ENCODE assay signal across 9 cellular contexts in genomic region chr3:140093742-140094141, GRCh38.
A peak's percentile ranks its signal among the peaks of the same experiment; 100 is the strongest.
DNase-seq lines count a peak whose midpoint lies in the region; ATAC-seq and TF ChIP-seq lines count a peak whose summit lies in the region.
"Had no signal": no experiment of that assay in that cellular context is flagged by ENCODE, and none has a peak within 500 bp of the region (broad histone marks: within the 10 kb centered on the region; RNA-seq: fewer than 3 reads in every experiment).

No MANE protein-coding gene starts in this region.

- CTCF ChIA-PET in HEK293T (lab: Yijun Ruan, JAX) = interaction anchor here (0.7 to 1.3 kb wide), 2 partner anchors 10 to 497 kb away, joined by 3 read pairs; no protein-coding TSS in a partner anchor

- H3K9me3 ChIP-seq in gastrocnemius medialis = no peaks in the 10 kb centered on the region

- POLR2A ChIA-PET in HEK293T (lab: Yijun Ruan, JAX) = no interaction called here

- peak overlapping the region in 2 of 4 donors; percentile 31 to 36 for H3K27ac ChIP-seq in gastrocnemius medialis

- H3K27me3 ChIP-seq in gastrocnemius medialis = no peaks in the 10 kb centered on the region

- ATAC-seq in gastrocnemius medialis = peak; percentile 98 to 99

- H3K36me3 ChIP-seq in gastrocnemius medialis = no peaks in the 10 kb centered on the region

- intact Hi-C loops in gastrocnemius medialis (cut with DNase I; ENCODE audit: low total_unique reads) = loop anchor here (10.0 kb wide), 1 partner anchor 91 kb away; no protein-coding TSS in a partner anchor

- TF ChIP-seq CTCF in fibroblast of mammary gland (conservative IDR thresholded peaks at IDR 0.05; ENCODE audit: control insufficient read depth, insufficient read depth, low read depth, low read length) (no peak), gastrocnemius medialis (IDR thresholded peaks at IDR 0.05 in 4 of 5, conservative IDR thresholded peaks at IDR 0.05 in 1 of 5) (no peak)

- H3K4me1 ChIP-seq in gastrocnemius medialis = peaks cover 8 to 20% of the 10 kb centered on the region in 2 donors

- in situ Hi-C loops in gastrocnemius medialis (cut with MboI; ENCODE audit: low sequenced_read_pairs in 4 of 4) = no loop called here

- H3K4me3 ChIP-seq in fibroblast of mammary gland (ENCODE audit: control insufficient read depth, low read depth, low read length) = no peak overlapping the region
- H3K4me3 ChIP-seq in gastrocnemius medialis = no peak overlapping the region
- H3K4me3 ChIP-seq: GM12878 had no signal

- no peak for TF ChIP-seq POLR2A in gastrocnemius medialis (IDR thresholded peaks at IDR 0.05)

- peak; percentile 29 for DNase-seq in GM04504 (ENCODE audit: low read depth)
- peak; percentile 14 for DNase-seq in NCI-H774 (lab: John Stamatoyannopoulos, UW)
- peak; percentile 88 for DNase-seq in fibroblast of mammary gland (ENCODE audit: low read depth)
- DNase-seq in gastrocnemius medialis = peak; percentile 81 to 82
- no peak for DNase-seq in nucleus accumbens (lab: John Stamatoyannopoulos, UW)
- no peak for DNase-seq in 8988T
- no peak for DNase-seq in HEK293T (ENCODE audit: extremely low spot score)
- no peak for DNase-seq in stimulated activated CD4-positive, alpha-beta T cell treated with anti-CD3 and anti-CD28 coated beads, Interleukin-2, amount 100 ng/mL, for 48 hours

TF ChIP-seq in HEK293T, 16 proteins besides CTCF, POLR2A, EP300 and RAD21:
- TF ChIP-seq LEF1 (IDR thresholded peaks at IDR 0.05; ENCODE audit: borderline replicate concordance) (no peak), ELF4 (IDR thresholded peaks at IDR 0.05) (no peak), SUZ12 (IDR thresholded peaks at IDR 0.05) (no peak), ARNT (IDR thresholded peaks at IDR 0.05) (no peak), FOXA1 (IDR thresholded peaks at IDR 0.05) (no peak), FOXK2 (IDR thresholded peaks at IDR 0.05) (no peak), L3MBTL2 (conservative IDR thresholded peaks at IDR 0.05) (no peak), FOXM1 (IDR thresholded peaks at IDR 0.05; ENCODE audit: borderline replicate concordance) (no peak), CTBP1 (IDR thresholded peaks at IDR 0.05; ENCODE audit: borderline replicate concordance) (no peak), NFRKB (IDR thresholded peaks at IDR 0.05) (no peak), PKNOX1 (IDR thresholded peaks at IDR 0.05) (no peak)

Comparison
In these comparisons a context has a peak if more than half of its experiments do, and no peak if none do; other contexts are left out.
1. DNase-seq: peak in GM04504 (single experiment), NCI-H774 (single experiment), fibroblast of mammary gland (single experiment) and gastrocnemius medialis (2 of 2); none in nucleus accumbens (0 of 56), 8988T (single experiment), HEK293T (single experiment) and stimulated activated CD4-positive, alpha-beta T cell treated with anti-CD3 and anti-CD28 coated beads, Interleukin-2, amount 100 ng/mL, for 48 hours (0 of 2).